ENCODE assay signal across 8 cellular contexts in the genomic region with DNA sequence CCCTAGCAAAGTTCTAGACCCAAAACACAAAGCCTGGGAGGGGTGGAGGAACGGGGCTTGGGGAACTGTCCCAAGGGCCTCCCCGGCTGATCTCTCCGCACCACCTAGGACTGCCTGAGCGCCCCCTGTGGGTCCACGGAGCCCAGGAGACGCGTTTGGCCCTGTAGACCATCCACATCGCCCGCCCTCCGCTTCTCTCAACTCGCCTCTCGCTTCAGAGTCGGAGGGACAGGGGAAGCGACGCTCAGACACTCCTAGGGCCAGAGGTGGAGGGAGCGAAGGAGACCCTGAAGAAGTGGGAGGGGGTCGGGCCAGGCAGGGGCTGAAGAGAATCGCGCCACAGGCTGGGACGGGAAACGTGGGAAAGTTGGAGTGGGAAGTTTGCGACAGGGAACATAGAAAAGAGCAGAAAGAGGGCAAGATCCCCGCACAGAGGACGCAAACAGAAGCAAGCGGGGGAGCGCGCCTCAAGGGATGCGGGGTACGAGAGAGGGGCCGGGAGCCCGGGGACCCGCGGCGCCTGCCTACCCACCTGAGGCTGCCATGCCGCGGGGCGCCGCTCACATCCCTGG. TPM values are rescaled to one million over a fixed set of nuclear protein-coding genes. Genes with fewer than 3 reads are reported as not detected.
DNase-seq lines count a peak whose midpoint lies in the region; ATAC-seq and TF ChIP-seq lines count a peak whose summit lies in the region.

No MANE protein-coding gene starts in this region.

- TF ChIP-seq POLR2A in spleen (IDR thresholded peaks at IDR 0.05) = no peak

- POLR2A ChIA-PET in activated naive CD8-positive, alpha-beta T cell treated with anti-CD3 and anti-CD28 coated beads, Interleukin-2, amount 10 ng/mL, durations not matched to agents 7 days and 5 days (lab: Charles Lee) = no interaction called here

- H3K36me3 ChIP-seq in spleen = peaks cover 0 to 11% (median 0%) of the 10 kb centered on the region in 6 donors

- H3K27ac ChIP-seq in spleen = peak overlapping the region; percentile 63 to 97 (median 92)

- peak; percentile 58 for ATAC-seq in HG03103 (IDR thresholded peaks at IDR 0.05; ENCODE audit: low read depth, unreplicated experiment)
- ATAC-seq in activated naive CD8-positive, alpha-beta T cell treated with anti-CD3 and anti-CD28 coated beads, Interleukin-2, amount 10 ng/mL, durations not matched to agents 7 days and 5 days (ENCODE audit: low read depth) = peak; percentile 50

- no peaks in the 10 kb centered on the region for H3K9me3 ChIP-seq in iPS-18c (ENCODE audit: control insufficient read depth, insufficient read depth, low read length)
- no peaks in the 10 kb centered on the region for H3K9me3 ChIP-seq in spleen

- H3K36me3 Mint-ChIP-seq in activated naive CD8-positive, alpha-beta T cell treated with anti-CD3 and anti-CD28 coated beads, Interleukin-2, amount 10 ng/mL, durations not matched to agents 7 days and 5 days = no peaks in the 10 kb centered on the region

- peak; percentile 39 to 83 (median 72) for TF ChIP-seq CTCF in spleen (IDR thresholded peaks at IDR 0.05 in 8 of 11, conservative IDR thresholded peaks at IDR 0.05 in 3 of 11)

- H3K27ac Mint-ChIP-seq in activated naive CD8-positive, alpha-beta T cell treated with anti-CD3 and anti-CD28 coated beads, Interleukin-2, amount 10 ng/mL, durations not matched to agents 7 days and 5 days = peak overlapping the region; percentile 81

- H3K4me3 Mint-ChIP-seq in activated naive CD8-positive, alpha-beta T cell treated with anti-CD3 and anti-CD28 coated beads, Interleukin-2, amount 10 ng/mL, durations not matched to agents 7 days and 5 days = peak overlapping the region; percentile 97

- no peaks in the 10 kb centered on the region for H3K9me3 Mint-ChIP-seq in activated naive CD8-positive, alpha-beta T cell treated with anti-CD3 and anti-CD28 coated beads, Interleukin-2, amount 10 ng/mL, durations not matched to agents 7 days and 5 days

- peaks cover 28% of the 10 kb centered on the region for H3K4me1 Mint-ChIP-seq in activated naive CD8-positive, alpha-beta T cell treated with anti-CD3 and anti-CD28 coated beads, Interleukin-2, amount 10 ng/mL, durations not matched to agents 7 days and 5 days

- DNase-seq in NCI-H526 (lab: John Stamatoyannopoulos, UW) (peak; percentile 14 to 68), NCI-H526 treated with DMSO at 0.1 percent for 48 hours (lab: John Stamatoyannopoulos, UW) (no peak), RPMI8226 (peak; percentile 83), spleen (peak; percentile 96), DMS153 (lab: John Stamatoyannopoulos, UW) (no peak)
- peak; percentile 68 for DNase-seq in activated naive CD8-positive, alpha-beta T cell treated with anti-CD3 and anti-CD28 coated beads, Interleukin-2, amount 10 ng/mL, durations not matched to agents 7 days and 5 days

- peaks cover 6% of the 10 kb centered on the region for H3K27me3 Mint-ChIP-seq in activated naive CD8-positive, alpha-beta T cell treated with anti-CD3 and anti-CD28 coated beads, Interleukin-2, amount 10 ng/mL, durations not matched to agents 7 days and 5 days

- peaks cover 0 to 4% (median 0%) of the 10 kb centered on the region in 7 donors for H3K27me3 ChIP-seq in spleen (replicated peaks in 1 of 7)

- H3K4me1 ChIP-seq in spleen = peaks cover 26 to 73% (median 57%) of the 10 kb centered on the region in 6 donors

- WGBS in spleen, 5 donors = 1 to 4% (median 2%) methylated on average over 30 to 38 of the region's 38 CpGs

- intact Hi-C loops in spleen (cut with DNase I; ENCODE audit: low total_unique reads) = loop anchor here (5.0 to 10.0 kb wide), 2 partner anchors 48 to 75 kb away; no protein-coding TSS in a partner anchor

- H3K4me3 ChIP-seq in iPS-18c (ENCODE audit: insufficient read depth, low read depth, low read length) = peak overlapping the region; percentile 62
- peak overlapping the region; percentile 51 to 81 (median 69) for H3K4me3 ChIP-seq in spleen

RNA-seq across cellular contexts. Expression of gene PIK3AP1, which starts 0.4 kb away (rescaled TPM):
- 1 to 10 TPM; 5.3 to 7.4 TPM for total RNA-seq in activated naive CD8-positive, alpha-beta T cell treated with anti-CD3 and anti-CD28 coated beads, Interleukin-2, amount 10 ng/mL, durations not matched to agents 7 days and 5 days
- 100 to 1,000 TPM; 126 to 256 (median 196) TPM for total RNA-seq in spleen
- 10 to 100 TPM; 59.8 to 84.1 (median 62.7) TPM for polyA plus RNA-seq in spleen

Comparison
In these comparisons a context has a peak if more than half of its experiments do, and no peak if none do; other contexts are left out.
1. DNase-seq: peak in NCI-H526 (2 of 2), RPMI8226 (single experiment), activated naive CD8-positive, alpha-beta T cell treated with anti-CD3 and anti-CD28 coated beads, Interleukin-2, amount 10 ng/mL, durations not matched to agents 7 days and 5 days (single experiment) and spleen (single experiment); none in NCI-H526 treated with DMSO at 0.1 percent for 48 hours (single experiment) and DMS153 (single experiment).
2. RNA of gene PIK3AP1, which starts 0.4 kb away (total RNA-seq): 126 to 256 TPM in spleen; 5.3 to 7.4 TPM in activated naive CD8-positive, alpha-beta T cell treated with anti-CD3 and anti-CD28 coated beads, Interleukin-2, amount 10 ng/mL, durations not matched to agents 7 days and 5 days; every median in the first group is over 10 times any median in the second.